Comparison of ENCODE assay signal across 20 cellular contexts in genomic region chr10:5046410-5046809, GRCh38. TPM values are rescaled to one million over a fixed set of nuclear protein-coding genes. Genes with fewer than 3 reads are reported as not detected.
"Had no signal": no experiment of that assay in that cellular context is flagged by ENCODE, and none has a peak within 500 bp of the region (broad histone marks: within the 10 kb centered on the region; RNA-seq: fewer than 3 reads in every experiment).

No MANE protein-coding gene starts in this region.

- FAIRE-seq: HTR-8/SVneo had no signal

- DNase-seq: KBM-7, NCI-H1092, NCI-H1105 treated with DMSO at 0.1 percent for 48 hours, NCI-H1417 treated with DMSO at 0.1 percent for 48 hours, NCI-H146, NCI-H1694 treated with DMSO at 0.1 percent for 48 hours, NCI-H1930, NCI-H2081, NCI-H2107, NCI-H2227 treated with DMSO at 0.1 percent for 48 hours, NCI-H524, NCI-H526 treated with DMSO at 0.1 percent for 48 hours, NCI-H748 treated with DMSO at 0.1 percent for 48 hours, SHP77 had no signal

- H3K27ac ChIP-seq: HL-60, RWPE1 had no signal

- H3K4me3 Mint-ChIP-seq: IgD-negative memory B cell had no signal

- H3K4me1 Mint-ChIP-seq: IgD-negative memory B cell had no signal

- ATAC-seq: SK-N-SH treated with all-trans-retinoic acid at 6 μM for 48 hours had no signal

- H3K36me3 Mint-ChIP-seq: IgD-negative memory B cell had no signal

- H3K27me3 Mint-ChIP-seq: IgD-negative memory B cell had no signal

- H3K27ac Mint-ChIP-seq: IgD-negative memory B cell had no signal

RNA-seq across cellular contexts. Expression of gene AKR1C2, which starts 42.8 kb away (rescaled TPM):
- total RNA-seq: SK-MEL-5 had no signal
- polyA plus RNA-seq: IgD-negative memory B cell had no signal

RNA-seq across cellular contexts. Expression of gene AKR1C3, which starts 47.8 kb away (rescaled TPM):
- total RNA-seq: SK-MEL-5 had no signal
